ENCODE assay signal across 8 cellular contexts in genomic region chr2:121648611-121649401, GRCh38. TPM values are rescaled to one million over a fixed set of nuclear protein-coding genes. Genes with fewer than 3 reads are reported as not detected.
DNase-seq lines count a peak whose midpoint lies in the region; ATAC-seq and TF ChIP-seq lines count a peak whose summit lies in the region.

No MANE protein-coding gene starts in this region.

- peaks cover 5% of the 10 kb centered on the region for H3K27me3 Mint-ChIP-seq in activated naive CD4-positive, alpha-beta T cell treated with anti-CD3 and anti-CD28 coated beads, Interleukin-2, amount 10 ng/mL, durations not matched to agents 7 days and 5 days
- peaks cover 5% of the 10 kb centered on the region for H3K27me3 Mint-ChIP-seq in glutamatergic neuron (ENCODE audit: unreplicated experiment)
- no peaks in the 10 kb centered on the region for H3K27me3 Mint-ChIP-seq in osteocyte (ENCODE audit: unreplicated experiment)

- H3K4me1 Mint-ChIP-seq in activated naive CD4-positive, alpha-beta T cell treated with anti-CD3 and anti-CD28 coated beads, Interleukin-2, amount 10 ng/mL, durations not matched to agents 7 days and 5 days = peaks cover 63% of the 10 kb centered on the region
- peaks cover 21% of the 10 kb centered on the region for H3K4me1 Mint-ChIP-seq in glutamatergic neuron (ENCODE audit: low read depth, unreplicated experiment)
- peaks cover 35% of the 10 kb centered on the region for H3K4me1 Mint-ChIP-seq in osteocyte (ENCODE audit: unreplicated experiment)

- H3K27ac ChIP-seq in SJSA1 (peak overlapping the region; percentile 84), tibial nerve (peak overlapping the region; percentile 93 to 99 (median 95))

- H3K4me1 ChIP-seq in SJSA1 (replicated peaks) (peaks cover 25% of the 10 kb centered on the region), tibial nerve (peaks cover 0 to 69% (median 21%) of the 10 kb centered on the region in 4 donors)

- peaks cover 16% of the 10 kb centered on the region for H3K36me3 Mint-ChIP-seq in activated naive CD4-positive, alpha-beta T cell treated with anti-CD3 and anti-CD28 coated beads, Interleukin-2, amount 10 ng/mL, durations not matched to agents 7 days and 5 days
- H3K36me3 Mint-ChIP-seq in glutamatergic neuron (ENCODE audit: unreplicated experiment) (no peaks in the 10 kb centered on the region), osteocyte (ENCODE audit: unreplicated experiment) (no peaks in the 10 kb centered on the region)

- H3K36me3 ChIP-seq in SJSA1 (peaks cover 31% of the 10 kb centered on the region), tibial nerve (no peaks in the 10 kb centered on the region)

- ATAC-seq in GM19328 (IDR thresholded peaks at IDR 0.05; ENCODE audit: unreplicated experiment) (peak; percentile 30), HG03520 (IDR thresholded peaks at IDR 0.05; ENCODE audit: unreplicated experiment) (peak; percentile 24)

- TF ChIP-seq CTCF in glutamatergic neuron (IDR thresholded peaks at IDR 0.05; ENCODE audit: partially characterized antibody, unreplicated experiment) = no peak
- no peak for TF ChIP-seq CTCF in osteocyte (IDR thresholded peaks at IDR 0.05)
- TF ChIP-seq CTCF in tibial nerve (IDR thresholded peaks at IDR 0.05) = peak in 1 of 5 experiments; percentile 8

- peak overlapping the region; percentile 80 for H3K4me3 ChIP-seq in SJSA1
- H3K4me3 ChIP-seq in tibial nerve = peak overlapping the region; percentile 83 to 96 (median 94)

- no peaks in the 10 kb centered on the region for H3K9me3 Mint-ChIP-seq in activated naive CD4-positive, alpha-beta T cell treated with anti-CD3 and anti-CD28 coated beads, Interleukin-2, amount 10 ng/mL, durations not matched to agents 7 days and 5 days
- H3K9me3 Mint-ChIP-seq in glutamatergic neuron (ENCODE audit: unreplicated experiment) = peaks cover 4% of the 10 kb centered on the region
- H3K9me3 Mint-ChIP-seq in osteocyte (ENCODE audit: unreplicated experiment) = no peaks in the 10 kb centered on the region

- TF ChIP-seq POLR2A in tibial nerve (IDR thresholded peaks at IDR 0.05) = peak in 1 of 2 donors; percentile 41

- no peaks in the 10 kb centered on the region for H3K27me3 ChIP-seq in SJSA1 (replicated peaks)
- H3K27me3 ChIP-seq in tibial nerve = no peaks in the 10 kb centered on the region

- H3K27ac Mint-ChIP-seq in activated naive CD4-positive, alpha-beta T cell treated with anti-CD3 and anti-CD28 coated beads, Interleukin-2, amount 10 ng/mL, durations not matched to agents 7 days and 5 days = peak overlapping the region; percentile 99
- peak overlapping the region; percentile 99 for H3K27ac Mint-ChIP-seq in glutamatergic neuron (ENCODE audit: unreplicated experiment)
- peak overlapping the region; percentile 100 for H3K27ac Mint-ChIP-seq in osteocyte (ENCODE audit: unreplicated experiment)

- peak in 13 of 14 donors; percentile 27 to 92 (median 76) for DNase-seq in C1 segment of cervical spinal cord (lab: John Stamatoyannopoulos, UW)
- DNase-seq in SJSA1 (ENCODE audit: low read depth in 1 of 2, low spot score in 2 of 2) = peak; percentile 63 to 65
- peak; percentile 55 for DNase-seq in activated naive CD4-positive, alpha-beta T cell treated with anti-CD3 and anti-CD28 coated beads, Interleukin-2, amount 10 ng/mL, durations not matched to agents 7 days and 5 days
- DNase-seq in glutamatergic neuron = peak; percentile 80
- DNase-seq in osteocyte (ENCODE audit: extremely low spot score, unreplicated experiment) = peak; percentile 87
- peak; percentile 26 to 35 for DNase-seq in tibial nerve (ENCODE audit: low spot score in 2 of 2)

- peak overlapping the region; percentile 87 for H3K4me3 Mint-ChIP-seq in activated naive CD4-positive, alpha-beta T cell treated with anti-CD3 and anti-CD28 coated beads, Interleukin-2, amount 10 ng/mL, durations not matched to agents 7 days and 5 days
- H3K4me3 Mint-ChIP-seq in glutamatergic neuron (ENCODE audit: unreplicated experiment) = peak overlapping the region; percentile 100
- H3K4me3 Mint-ChIP-seq in osteocyte (ENCODE audit: unreplicated experiment) = peak overlapping the region; percentile 97

- WGBS in tibial nerve, 2 donors = 0 to 1% methylated on average over 46 to 52 of the region's 52 CpGs

- H3K9me3 ChIP-seq in SJSA1 (replicated peaks) (no peaks in the 10 kb centered on the region), tibial nerve (no peaks in the 10 kb centered on the region)

- CTCF ChIA-PET in activated naive CD4-positive, alpha-beta T cell treated with anti-CD3 and anti-CD28 coated beads, Interleukin-2, amount 10 ng/mL, durations not matched to agents 7 days and 5 days (lab: Charles Lee) = interaction anchor here (0.6 to 1.9 kb wide), 7 partner anchors 51 to 118 kb away, joined by 3 to 7 read pairs (median 4); partner anchors contain the start of gene RNU4ATAC

- TF ChIP-seq EP300 in tibial nerve (IDR thresholded peaks at IDR 0.05) = peak in 1 of 2 donors; percentile 15

RNA-seq across cellular contexts. Expression of gene CLASP1, which starts 0.5 kb away (rescaled TPM):
- total RNA-seq in SJSA1 (2014; rRNA removed; shearing (Covaris generic)) = 22.8 and 28.2 TPM in 2 replicates
- 163 TPM for total RNA-seq in glutamatergic neuron (ENCODE audit: unreplicated experiment)
- total RNA-seq in osteocyte = 59.9 and 62.4 TPM in 2 replicates
- 100 to 1,000 TPM in 1 of 4 donors, 10 to 100 TPM in 3; 72.8 to 164 (median 88.6) TPM for total RNA-seq in tibial nerve

Comparison
In these comparisons a context has a peak if more than half of its experiments do, and no peak if none do; other contexts are left out.
1. Peak in every context shown above with its lines: DNase-seq, ATAC-seq, H3K4me3 ChIP-seq and H3K27ac ChIP-seq.
2. DNase-seq: peak in every context shown above with its lines; median percentile 87 in osteocyte; 80 in glutamatergic neuron; 76 in C1 segment of cervical spinal cord; 64 in SJSA1; 55 in activated naive CD4-positive, alpha-beta T cell treated with anti-CD3 and anti-CD28 coated beads, Interleukin-2, amount 10 ng/mL, durations not matched to agents 7 days and 5 days; 30 in tibial nerve.